ENCODE assay signal across 1 cellular context in genomic region chr7:143002106-143002505, GRCh38.
TF ChIP-seq lines count a peak whose summit lies in the region.

No MANE protein-coding gene starts in this region.

TF ChIP-seq in K562, 482 proteins besides CTCF, POLR2A, EP300 and RAD21:
- TF ChIP-seq SMC3 (conservative IDR thresholded peaks at IDR 0.05; ENCODE audit: insufficient read depth, low read depth, low read length) = peak; percentile 68
- TF ChIP-seq, protein P1, sequence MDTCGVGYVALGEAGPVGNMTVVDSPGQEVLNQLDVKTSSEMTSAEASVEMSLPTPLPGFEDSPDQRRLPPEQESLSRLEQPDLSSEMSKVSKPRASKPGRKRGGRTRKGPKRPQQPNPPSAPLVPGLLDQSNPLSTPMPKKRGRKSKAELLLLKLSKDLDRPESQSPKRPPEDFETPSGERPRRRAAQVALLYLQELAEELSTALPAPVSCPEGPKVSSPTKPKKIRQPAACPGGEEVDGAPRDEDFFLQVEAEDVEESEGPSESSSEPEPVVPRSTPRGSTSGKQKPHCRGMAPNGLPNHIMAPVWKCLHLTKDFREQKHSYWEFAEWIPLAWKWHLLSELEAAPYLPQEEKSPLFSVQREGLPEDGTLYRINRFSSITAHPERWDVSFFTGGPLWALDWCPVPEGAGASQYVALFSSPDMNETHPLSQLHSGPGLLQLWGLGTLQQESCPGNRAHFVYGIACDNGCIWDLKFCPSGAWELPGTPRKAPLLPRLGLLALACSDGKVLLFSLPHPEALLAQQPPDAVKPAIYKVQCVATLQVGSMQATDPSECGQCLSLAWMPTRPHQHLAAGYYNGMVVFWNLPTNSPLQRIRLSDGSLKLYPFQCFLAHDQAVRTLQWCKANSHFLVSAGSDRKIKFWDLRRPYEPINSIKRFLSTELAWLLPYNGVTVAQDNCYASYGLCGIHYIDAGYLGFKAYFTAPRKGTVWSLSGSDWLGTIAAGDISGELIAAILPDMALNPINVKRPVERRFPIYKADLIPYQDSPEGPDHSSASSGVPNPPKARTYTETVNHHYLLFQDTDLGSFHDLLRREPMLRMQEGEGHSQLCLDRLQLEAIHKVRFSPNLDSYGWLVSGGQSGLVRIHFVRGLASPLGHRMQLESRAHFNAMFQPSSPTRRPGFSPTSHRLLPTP (IDR thresholded peaks at IDR 0.05; ENCODE audit: borderline replicate concordance, extremely low read depth, insufficient read length) = no peak
- TF ChIP-seq DMBX1 (CRISPR knock-in tag; IDR thresholded peaks at IDR 0.05; ENCODE audit: borderline replicate concordance) = 0 out of 2 replicates have a peak, but pooled peaks have one; percentile 26
- TF ChIP-seq, protein P2, sequence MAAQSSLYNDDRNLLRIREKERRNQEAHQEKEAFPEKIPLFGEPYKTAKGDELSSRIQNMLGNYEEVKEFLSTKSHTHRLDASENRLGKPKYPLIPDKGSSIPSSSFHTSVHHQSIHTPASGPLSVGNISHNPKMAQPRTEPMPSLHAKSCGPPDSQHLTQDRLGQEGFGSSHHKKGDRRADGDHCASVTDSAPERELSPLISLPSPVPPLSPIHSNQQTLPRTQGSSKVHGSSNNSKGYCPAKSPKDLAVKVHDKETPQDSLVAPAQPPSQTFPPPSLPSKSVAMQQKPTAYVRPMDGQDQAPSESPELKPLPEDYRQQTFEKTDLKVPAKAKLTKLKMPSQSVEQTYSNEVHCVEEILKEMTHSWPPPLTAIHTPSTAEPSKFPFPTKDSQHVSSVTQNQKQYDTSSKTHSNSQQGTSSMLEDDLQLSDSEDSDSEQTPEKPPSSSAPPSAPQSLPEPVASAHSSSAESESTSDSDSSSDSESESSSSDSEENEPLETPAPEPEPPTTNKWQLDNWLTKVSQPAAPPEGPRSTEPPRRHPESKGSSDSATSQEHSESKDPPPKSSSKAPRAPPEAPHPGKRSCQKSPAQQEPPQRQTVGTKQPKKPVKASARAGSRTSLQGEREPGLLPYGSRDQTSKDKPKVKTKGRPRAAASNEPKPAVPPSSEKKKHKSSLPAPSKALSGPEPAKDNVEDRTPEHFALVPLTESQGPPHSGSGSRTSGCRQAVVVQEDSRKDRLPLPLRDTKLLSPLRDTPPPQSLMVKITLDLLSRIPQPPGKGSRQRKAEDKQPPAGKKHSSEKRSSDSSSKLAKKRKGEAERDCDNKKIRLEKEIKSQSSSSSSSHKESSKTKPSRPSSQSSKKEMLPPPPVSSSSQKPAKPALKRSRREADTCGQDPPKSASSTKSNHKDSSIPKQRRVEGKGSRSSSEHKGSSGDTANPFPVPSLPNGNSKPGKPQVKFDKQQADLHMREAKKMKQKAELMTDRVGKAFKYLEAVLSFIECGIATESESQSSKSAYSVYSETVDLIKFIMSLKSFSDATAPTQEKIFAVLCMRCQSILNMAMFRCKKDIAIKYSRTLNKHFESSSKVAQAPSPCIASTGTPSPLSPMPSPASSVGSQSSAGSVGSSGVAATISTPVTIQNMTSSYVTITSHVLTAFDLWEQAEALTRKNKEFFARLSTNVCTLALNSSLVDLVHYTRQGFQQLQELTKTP (IDR thresholded peaks at IDR 0.05; ENCODE audit: low read depth in 1 of 2, partially characterized antibody in 2 of 2) = no peak
- TF ChIP-seq TBL1XR1 (IDR thresholded peaks at IDR 0.05; ENCODE audit: low read length in 2 of 2) = peak in 1 of 2 experiments; percentile 57; a peak in 1 of 4 replicates
- peak; percentile 57 for TF ChIP-seq NUFIP1 (IDR thresholded peaks at IDR 0.05; ENCODE audit: partially characterized antibody)
- TF ChIP-seq MTA2 (IDR thresholded peaks at IDR 0.05; ENCODE audit: low read depth) = no peak
- TF ChIP-seq MYBL2 (IDR thresholded peaks at IDR 0.05; ENCODE audit: low read depth) = no peak
- no peak for TF ChIP-seq MYBL2 (CRISPR knock-in tag; IDR thresholded peaks at IDR 0.05; ENCODE audit: borderline replicate concordance)
- TF ChIP-seq GATA2 (CRISPR knock-in tag; IDR thresholded peaks at IDR 0.05) = 0 out of 2 replicates have a peak, but pooled peaks have one; percentile 47
- peak; percentile 80 for TF ChIP-seq DEAF1 (CRISPR knock-in tag; IDR thresholded peaks at IDR 0.05)
- TF ChIP-seq CC2D1A (IDR thresholded peaks at IDR 0.05) = 0 out of 2 replicates have a peak, but pooled peaks have one; percentile 41
- peak in 1 of 2 experiments; percentile 18; a peak in 1 of 4 replicates for TF ChIP-seq RCOR1 (IDR thresholded peaks at IDR 0.05; ENCODE audit: borderline replicate concordance in 1 of 2, low read depth in 2 of 2, low read length in 2 of 2)
- no peak for TF ChIP-seq TRIM25 (IDR thresholded peaks at IDR 0.05; ENCODE audit: borderline replicate concordance)
- no peak for TF ChIP-seq TAF7 (tag; IDR thresholded peaks at IDR 0.05)
- TF ChIP-seq RBM17 (IDR thresholded peaks at IDR 0.05; ENCODE audit: borderline replicate concordance, low read depth, low read length) = no peak
- TF ChIP-seq, protein P3, sequence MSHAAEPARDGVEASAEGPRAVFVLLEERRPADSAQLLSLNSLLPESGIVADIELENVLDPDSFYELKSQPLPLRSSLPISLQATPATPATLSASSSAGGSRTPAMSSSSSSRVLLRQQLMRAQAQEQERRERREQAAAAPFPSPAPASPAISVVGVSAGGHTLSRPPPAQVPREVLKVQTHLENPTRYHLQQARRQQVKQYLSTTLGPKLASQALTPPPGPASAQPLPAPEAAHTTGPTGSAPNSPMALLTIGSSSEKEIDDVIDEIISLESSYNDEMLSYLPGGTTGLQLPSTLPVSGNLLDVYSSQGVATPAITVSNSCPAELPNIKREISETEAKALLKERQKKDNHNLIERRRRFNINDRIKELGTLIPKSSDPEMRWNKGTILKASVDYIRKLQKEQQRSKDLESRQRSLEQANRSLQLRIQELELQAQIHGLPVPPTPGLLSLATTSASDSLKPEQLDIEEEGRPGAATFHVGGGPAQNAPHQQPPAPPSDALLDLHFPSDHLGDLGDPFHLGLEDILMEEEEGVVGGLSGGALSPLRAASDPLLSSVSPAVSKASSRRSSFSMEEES (CRISPR knock-in tag; IDR thresholded peaks at IDR 0.05) = no peak
- TF ChIP-seq KAT2B (IDR thresholded peaks at IDR 0.05; ENCODE audit: low read depth, low read length) = no peak
- TF ChIP-seq ZNF507 (tag; conservative IDR thresholded peaks at IDR 0.05) = no peak
- TF ChIP-seq VEZF1 (CRISPR knock-in tag; IDR thresholded peaks at IDR 0.05) = no peak
- TF ChIP-seq CBFB (CRISPR knock-in tag; IDR thresholded peaks at IDR 0.05) = no peak
- TF ChIP-seq ZNF444 (CRISPR knock-in tag; IDR thresholded peaks at IDR 0.05) = no peak
- no peak for TF ChIP-seq ZNF583 (CRISPR knock-in tag; IDR thresholded peaks at IDR 0.05)
- peak; percentile 58; the same call in 1 of the 2 replicates for TF ChIP-seq ZNF384 (IDR thresholded peaks at IDR 0.05; ENCODE audit: low read depth, low read length)
- no peak for TF ChIP-seq SMARCA4 (IDR thresholded peaks at IDR 0.05)
- 0 out of 4 replicates have a peak, but pooled peaks of 1 of the 2 experiments have one; percentile 14 for TF ChIP-seq MAZ (CRISPR knock-in tag; conservative IDR thresholded peaks at IDR 0.05 in 1 of 2, IDR thresholded peaks at IDR 0.05 in 1 of 2)
- TF ChIP-seq HNRNPH1 (optimal IDR thresholded peaks at IDR 0.05; ENCODE audit: low read depth, low read length) = no peak
- no peak for TF ChIP-seq ELK3 (CRISPR knock-in tag; IDR thresholded peaks at IDR 0.05)
